In genomic region chr5:126854526-126855110, GRCh38 we compare ENCODE assay signal across 30 cellular contexts.
A peak's percentile ranks its signal among the peaks of the same experiment; 100 is the strongest.
DNase-seq lines count a peak whose midpoint lies in the region; ATAC-seq and TF ChIP-seq lines count a peak whose summit lies in the region.
"Had no signal": no experiment of that assay in that cellular context is flagged by ENCODE, and none has a peak within 500 bp of the region (broad histone marks: within the 10 kb centered on the region; RNA-seq: fewer than 3 reads in every experiment).

No MANE protein-coding gene starts in this region.

- no peak overlapping the region for H2AK5ac ChIP-seq in mesenchymal stem cell (ENCODE audit: low read length, severe bottlenecking)

- no peak overlapping the region for H3K18ac ChIP-seq in mesenchymal stem cell (ENCODE audit: low read depth in 1 of 2, low read length in 2 of 2)

- H2BK15ac ChIP-seq in mesenchymal stem cell (ENCODE audit: low read depth, poor library complexity, severe bottlenecking), result no peak overlapping the region

- no peaks in the 10 kb centered on the region for H3K27me3 ChIP-seq in GM06990 (replicated peaks; ENCODE audit: control insufficient read depth, insufficient read depth, low read length)
- no peaks in the 10 kb centered on the region for H3K27me3 ChIP-seq in mesenchymal stem cell (ENCODE audit: control insufficient read depth in 1 of 2, insufficient read depth in 1 of 2, low read length in 2 of 2)
- H3K27me3 ChIP-seq in thymus (ENCODE audit: control insufficient read depth, insufficient read depth), result no peaks in the 10 kb centered on the region
- H3K27me3 ChIP-seq: cardiac muscle cell, Peyer's patch, stomach had no signal

- H3K4me3 ChIP-seq in GM06990 (replicated peaks; ENCODE audit: low read depth, low read length) (no peak overlapping the region), mesenchymal stem cell (ENCODE audit: insufficient read depth in 1 of 2, low read depth in 1 of 2, low read length in 2 of 2) (no peak overlapping the region), thymus (ENCODE audit: low read length) (no peak overlapping the region)
- H3K4me3 ChIP-seq: cardiac muscle cell, coronary artery, GM23248, lower lobe of right lung, skin epidermis, stomach, tibial artery had no signal

- H3K9me3 Mint-ChIP-seq in activated naive CD8-positive, alpha-beta T cell treated with anti-CD3 and anti-CD28 coated beads, Interleukin-2, amount 10 ng/mL, durations not matched to agents 7 days and 5 days, result peaks cover 3% of the 10 kb centered on the region
- no peaks in the 10 kb centered on the region for H3K9me3 Mint-ChIP-seq in activated naive CD8-positive, alpha-beta T cell treated with anti-CD3 and anti-CD28 coated beads, Interleukin-2, amount 50 U/mL, for 24 hours
- H3K9me3 Mint-ChIP-seq: activated B cell treated with CpG ODN at 0.5 μM for 24 hours; activated T-helper 2 cell treated with anti-CD3 and anti-CD28 coated beads, Interferon-gamma antibody, Interleukin-2, Interleukin-4, amounts not matched to agents 10 μg/mL and 5 μg/mL and 100 μg/mL, durations not matched to agents 14 hours and 24 hours and 36 hours had no signal

- peak overlapping the region; percentile 84 for H3K27ac Mint-ChIP-seq in activated naive CD8-positive, alpha-beta T cell treated with anti-CD3 and anti-CD28 coated beads, Interleukin-2, amount 10 ng/mL, durations not matched to agents 7 days and 5 days
- H3K27ac Mint-ChIP-seq in activated naive CD8-positive, alpha-beta T cell treated with anti-CD3 and anti-CD28 coated beads, Interleukin-2, amount 50 U/mL, for 24 hours, result no peak overlapping the region
- H3K27ac Mint-ChIP-seq: activated B cell treated with CpG ODN at 0.5 μM for 24 hours had no signal

- peak overlapping the region; percentile 9 for H4K8ac ChIP-seq in mesenchymal stem cell (ENCODE audit: low read length)

- no peak overlapping the region for H3K23ac ChIP-seq in mesenchymal stem cell (ENCODE audit: low read length in 2 of 2)

- peaks cover 38% of the 10 kb centered on the region for H3K36me3 Mint-ChIP-seq in activated naive CD8-positive, alpha-beta T cell treated with anti-CD3 and anti-CD28 coated beads, Interleukin-2, amount 10 ng/mL, durations not matched to agents 7 days and 5 days
- peaks cover 12% of the 10 kb centered on the region for H3K36me3 Mint-ChIP-seq in activated naive CD8-positive, alpha-beta T cell treated with anti-CD3 and anti-CD28 coated beads, Interleukin-2, amount 50 U/mL, for 24 hours (ENCODE audit: low read depth)

- WGBS in mesenchymal stem cell, result 92% methylated on average over 33 of the region's 35 CpGs
- 94% methylated on average over 34 of the region's 35 CpGs for WGBS in thymus

- H2AFZ ChIP-seq in mesenchymal stem cell (ENCODE audit: low read depth, low read length), result no peak overlapping the region
- H2AFZ ChIP-seq: GM23248, parathyroid adenoma had no signal

- H3K27ac ChIP-seq in mesenchymal stem cell (ENCODE audit: low read length, poor library complexity, severe bottlenecking) (no peak overlapping the region), thymus (ENCODE audit: low read depth) (peak overlapping the region; percentile 42)
- H3K27ac ChIP-seq: cardiac muscle cell, coronary artery, epithelial cell of prostate, GM23248, lower lobe of right lung, parathyroid adenoma, stomach, tibial artery had no signal

- H3K4me1 Mint-ChIP-seq in activated naive CD8-positive, alpha-beta T cell treated with anti-CD3 and anti-CD28 coated beads, Interleukin-2, amount 10 ng/mL, durations not matched to agents 7 days and 5 days, result peaks cover 43% of the 10 kb centered on the region
- H3K4me1 Mint-ChIP-seq in activated naive CD8-positive, alpha-beta T cell treated with anti-CD3 and anti-CD28 coated beads, Interleukin-2, amount 50 U/mL, for 24 hours, result peaks cover 38% of the 10 kb centered on the region

- POLR2A ChIA-PET in activated naive CD8-positive, alpha-beta T cell treated with anti-CD3 and anti-CD28 coated beads, Interleukin-2, amount 10 ng/mL, durations not matched to agents 7 days and 5 days (lab: Charles Lee), result interaction anchor here (0.6 to 4.0 kb wide), 11 partner anchors 9 to 218 kb away, joined by 3 to 55 read pairs (median 4); partner anchors contain the start of genes C5orf63, LMNB1 and MARCHF3

- H3K36me3 ChIP-seq in GM06990 (ENCODE audit: control insufficient read depth, insufficient read depth, low read length), result no peaks in the 10 kb centered on the region
- peaks cover 0 to 7% of the 10 kb centered on the region in 2 experiments for H3K36me3 ChIP-seq in mesenchymal stem cell (ENCODE audit: control insufficient read depth in 1 of 2, insufficient read depth in 2 of 2, low read depth in 1 of 2, low read length in 2 of 2)
- H3K36me3 ChIP-seq in thymus (ENCODE audit: control insufficient read depth, insufficient read depth), result peaks cover 15% of the 10 kb centered on the region
- H3K36me3 ChIP-seq: cardiac muscle cell, lower lobe of right lung, Peyer's patch, stomach, tibial artery had no signal

- no peak for DNase-seq in activated naive CD8-positive, alpha-beta T cell treated with anti-CD3 and anti-CD28 coated beads, Interleukin-2, amount 10 ng/mL, durations not matched to agents 7 days and 5 days
- DNase-seq in activated naive CD8-positive, alpha-beta T cell treated with anti-CD3 and anti-CD28 coated beads, Interleukin-2, amount 50 U/mL, for 24 hours, result no peak
- DNase-seq in GM06990 (ENCODE audit: extremely low read depth, insufficient read length) (peak; percentile 20), mesenchymal stem cell (no peak), DMS79 treated with DMSO at 0.1 percent for 48 hours (lab: John Stamatoyannopoulos, UW) (no peak)
- DNase-seq: activated B cell treated with CpG ODN at 0.5 μM for 24 hours, C1 segment of cervical spinal cord, GF-D8, GM23248, hypothalamus, IMR-90, lower lobe of right lung, NCI-H1694, NCI-H446, NCI-H748 treated with DMSO at 0.1 percent for 48 hours, nephron progenitor cell, retina, SHP77 treated with DMSO at 0.1 percent for 48 hours, stomach, tibial artery had no signal

- no peak overlapping the region for H3K4ac ChIP-seq in mesenchymal stem cell (ENCODE audit: low read depth in 1 of 2, low read length in 2 of 2)

- H3K4me1 ChIP-seq in mesenchymal stem cell (ENCODE audit: control insufficient read depth, insufficient read depth, low read depth, low read length) (peaks cover 1% of the 10 kb centered on the region), thymus (ENCODE audit: control insufficient read depth, insufficient read depth, low read length) (peaks cover 6% of the 10 kb centered on the region)

- no peak overlapping the region for H2BK5ac ChIP-seq in mesenchymal stem cell (ENCODE audit: low read depth, low read length, poor library complexity, severe bottlenecking)

- H3K14ac ChIP-seq in mesenchymal stem cell (ENCODE audit: low read length in 2 of 2), result no peak overlapping the region

- TF ChIP-seq CTCF in GM06990 (IDR thresholded peaks at IDR 0.05; ENCODE audit: insufficient read depth, low read length, poor library complexity, severe bottlenecking), result no peak

- peak overlapping the region; percentile 65 for H3K4me3 Mint-ChIP-seq in activated naive CD8-positive, alpha-beta T cell treated with anti-CD3 and anti-CD28 coated beads, Interleukin-2, amount 10 ng/mL, durations not matched to agents 7 days and 5 days
- no peak overlapping the region for H3K4me3 Mint-ChIP-seq in activated naive CD8-positive, alpha-beta T cell treated with anti-CD3 and anti-CD28 coated beads, Interleukin-2, amount 50 U/mL, for 24 hours
- H3K4me3 Mint-ChIP-seq: activated B cell treated with CpG ODN at 0.5 μM for 24 hours, nephron progenitor cell had no signal

- no peaks in the 10 kb centered on the region for H3K27me3 Mint-ChIP-seq in activated naive CD8-positive, alpha-beta T cell treated with anti-CD3 and anti-CD28 coated beads, Interleukin-2, amount 10 ng/mL, durations not matched to agents 7 days and 5 days
- H3K27me3 Mint-ChIP-seq in activated naive CD8-positive, alpha-beta T cell treated with anti-CD3 and anti-CD28 coated beads, Interleukin-2, amount 50 U/mL, for 24 hours, result no peaks in the 10 kb centered on the region
- H3K27me3 Mint-ChIP-seq: activated B cell treated with CpG ODN at 0.5 μM for 24 hours; activated naive CD8-positive, alpha-beta T cell treated with anti-CD3 and anti-CD28 coated beads for 36 hours had no signal

- no peaks in the 10 kb centered on the region for H3K9me3 ChIP-seq in mesenchymal stem cell (ENCODE audit: control insufficient read depth, low read length)
- no peaks in the 10 kb centered on the region for H3K9me3 ChIP-seq in thymus (ENCODE audit: control insufficient read depth)
- H3K9me3 ChIP-seq: lower lobe of right lung, Peyer's patch, stomach, tibial artery had no signal

- H4K91ac ChIP-seq in mesenchymal stem cell (ENCODE audit: low read length), result no peak overlapping the region

- ATAC-seq in activated naive CD8-positive, alpha-beta T cell treated with anti-CD3 and anti-CD28 coated beads, Interleukin-2, amount 10 ng/mL, durations not matched to agents 7 days and 5 days (ENCODE audit: low read depth), result no peak
- ATAC-seq in activated naive CD8-positive, alpha-beta T cell treated with anti-CD3 and anti-CD28 coated beads, Interleukin-2, amount 50 U/mL, for 24 hours, result no peak
- ATAC-seq in GM21786 (IDR thresholded peaks at IDR 0.05; ENCODE audit: unreplicated experiment), result no peak
- ATAC-seq: lower lobe of right lung had no signal

- H2BK12ac ChIP-seq in mesenchymal stem cell (ENCODE audit: low read length in 2 of 2), result no peak overlapping the region

- peaks cover 2% of the 10 kb centered on the region for H3K79me1 ChIP-seq in mesenchymal stem cell (replicated peaks; ENCODE audit: low read length, poor library complexity, severe bottlenecking)

- no peak overlapping the region for H2BK120ac ChIP-seq in mesenchymal stem cell (ENCODE audit: low read depth, low read length)

- no peak overlapping the region for H3K9ac ChIP-seq in mesenchymal stem cell (ENCODE audit: low read length)
- H3K9ac ChIP-seq: GM23248, parathyroid adenoma had no signal

- no peak overlapping the region for H3K4me2 ChIP-seq in mesenchymal stem cell (ENCODE audit: low read length, poor library complexity, severe bottlenecking)
